In the genomic region with DNA sequence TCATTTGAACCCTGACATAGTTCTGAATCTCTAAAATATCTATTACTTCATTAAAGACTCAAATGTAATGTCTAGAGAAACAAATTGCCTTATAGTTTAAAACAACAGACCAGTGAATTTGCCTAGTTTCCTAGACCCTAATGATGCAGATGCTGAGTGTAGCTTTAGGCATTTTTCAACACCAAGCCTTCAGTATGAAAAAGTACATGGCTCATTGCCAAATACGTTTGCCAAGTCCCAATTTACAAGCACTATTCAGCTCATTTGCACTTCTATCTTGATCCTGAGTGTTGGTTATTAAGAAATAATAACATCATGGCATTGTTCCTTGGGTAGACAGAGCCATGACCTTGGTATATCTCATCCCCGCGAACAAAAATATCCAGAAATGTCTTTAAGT, we compare ENCODE assay signal across 16 cellular contexts. TPM values are rescaled to one million over a fixed set of nuclear protein-coding genes. Genes with fewer than 3 reads are reported as not detected.
A peak's percentile ranks its signal among the peaks of the same experiment; 100 is the strongest.
DNase-seq lines count a peak whose midpoint lies in the region; ATAC-seq and TF ChIP-seq lines count a peak whose summit lies in the region.
"Had no signal": no experiment of that assay in that cellular context is flagged by ENCODE, and none has a peak within 500 bp of the region (broad histone marks: within the 10 kb centered on the region; RNA-seq: fewer than 3 reads in every experiment).

No MANE protein-coding gene starts in this region.

- no peaks in the 10 kb centered on the region for H3K27me3 Mint-ChIP-seq in T-cell
- H3K27me3 Mint-ChIP-seq: activated CD4-positive, alpha-beta T cell treated with anti-CD3 and anti-CD28 coated beads, Interleukin-2, amount 10 ng/mL, durations not matched to agents 24 days and 14 days had no signal

- no peak overlapping the region for H3K4me3 Mint-ChIP-seq in T-cell
- H3K4me3 Mint-ChIP-seq: activated CD4-positive, alpha-beta T cell treated with anti-CD3 and anti-CD28 coated beads, Interleukin-2, amount 10 ng/mL, durations not matched to agents 24 days and 14 days had no signal

- no peak overlapping the region for H3K4me2 ChIP-seq in fibroblast of lung (ENCODE audit: extremely low read depth, insufficient read depth, low read length)

- POLR2A ChIA-PET in RWPE1 (lab: Yijun Ruan, JAX; ENCODE audit: low non-redundant PET) = no interaction called here
- POLR2A ChIA-PET in T-cell (lab: Charles Lee) = interaction anchor here in 1 of 2 donors (0.5 kb wide), 1 partner anchor 34 kb away, joined by 7 read pairs; no protein-coding TSS in a partner anchor

- H3K9ac ChIP-seq in fibroblast of lung (ENCODE audit: insufficient read depth, low read length) = no peak overlapping the region

- no peaks in the 10 kb centered on the region for H3K79me2 ChIP-seq in fibroblast of lung (ENCODE audit: control insufficient read depth, insufficient read depth, low read length)

- H3K4me3 ChIP-seq in left ventricle myocardium inferior (no peak overlapping the region), fibroblast of lung (replicated peaks in 1 of 4; ENCODE audit: control extremely low read depth in 1 of 4, insufficient read depth in 1 of 4, low read depth in 3 of 4, low read length in 4 of 4) (no peak overlapping the region)
- H3K4me3 ChIP-seq: cardiac muscle cell, HAP-1, psoas muscle had no signal

- no peak overlapping the region for H2AFZ ChIP-seq in fibroblast of lung (ENCODE audit: low read length)

- CTCF ChIA-PET in RWPE1 (lab: Yijun Ruan, JAX) = no interaction called here
- CTCF ChIA-PET in T-cell (lab: Charles Lee) = interaction anchor here in 1 of 2 donors (0.7 to 1.0 kb wide), 2 partner anchors 21 to 37 kb away, joined by 3 read pairs; no protein-coding TSS in a partner anchor

- no peaks in the 10 kb centered on the region for H3K36me3 Mint-ChIP-seq in T-cell

- H3K27ac ChIP-seq in left ventricle myocardium inferior (replicated peaks) = no peak overlapping the region
- no peak overlapping the region for H3K27ac ChIP-seq in RWPE1
- H3K27ac ChIP-seq in fibroblast of lung (ENCODE audit: insufficient read depth, low read length) = no peak overlapping the region
- H3K27ac ChIP-seq: cardiac muscle cell, psoas muscle had no signal

- intact Hi-C loops in left cardiac atrium (cut with DNase I) = loop anchor here in 1 of 2 donors (10.0 kb wide), 1 partner anchor 190 kb away; the partner anchor contains the start of gene SLC4A7
- intact Hi-C loops in left ventricle myocardium inferior (cut with micrococcal nuclease) = no loop called here

- TF ChIP-seq CTCF in left ventricle myocardium inferior (IDR thresholded peaks at IDR 0.05; ENCODE audit: borderline replicate concordance) (no peak), RWPE1 (conservative IDR thresholded peaks at IDR 0.05; ENCODE audit: low read depth) (no peak), fibroblast of lung (conservative IDR thresholded peaks at IDR 0.05 in 1 of 2, IDR thresholded peaks at IDR 0.05 in 1 of 2; ENCODE audit: low read depth in 1 of 2, low read length in 2 of 2) (no peak)

- H3K4me1 Mint-ChIP-seq in T-cell = peaks cover 0 to 6% (median 0%) of the 10 kb centered on the region in 3 donors

- H3K36me3 ChIP-seq in left ventricle myocardium inferior = no peaks in the 10 kb centered on the region
- H3K36me3 ChIP-seq in fibroblast of lung (ENCODE audit: control insufficient read depth, insufficient read depth, low read length) = no peaks in the 10 kb centered on the region
- H3K36me3 ChIP-seq: cardiac muscle cell, HAP-1 had no signal

- H3K9me3 Mint-ChIP-seq in T-cell = no peaks in the 10 kb centered on the region
- H3K9me3 Mint-ChIP-seq: activated CD4-positive, alpha-beta T cell treated with anti-CD3 and anti-CD28 coated beads, Interleukin-2, amount 10 ng/mL, durations not matched to agents 24 days and 14 days had no signal

- H3K4me1 ChIP-seq in left ventricle myocardium inferior = no peaks in the 10 kb centered on the region
- H3K4me1 ChIP-seq in fibroblast of lung (ENCODE audit: control insufficient read depth, extremely low read depth, insufficient read depth, low read length) = peaks cover 4% of the 10 kb centered on the region
- H3K4me1 ChIP-seq: psoas muscle had no signal

- H4K20me1 ChIP-seq in fibroblast of lung (ENCODE audit: control insufficient read depth, extremely low read depth, insufficient read depth, low read length) = no peaks in the 10 kb centered on the region

- ATAC-seq in left cardiac atrium (peak; percentile 24 to 29), T-cell (replicated peaks in 1 of 4) (no peak), HG03457 (IDR thresholded peaks at IDR 0.05; ENCODE audit: unreplicated experiment) (no peak)
- ATAC-seq: psoas muscle had no signal

- no peaks in the 10 kb centered on the region for H3K27me3 ChIP-seq in left ventricle myocardium inferior (ENCODE audit: low read depth)
- no peaks in the 10 kb centered on the region for H3K27me3 ChIP-seq in fibroblast of lung (ENCODE audit: control insufficient read depth, insufficient read depth, low read length)
- H3K27me3 ChIP-seq: cardiac muscle cell had no signal

- H3K27ac Mint-ChIP-seq in T-cell = no peak overlapping the region
- H3K27ac Mint-ChIP-seq: activated CD4-positive, alpha-beta T cell treated with anti-CD3 and anti-CD28 coated beads, Interleukin-2, amount 10 ng/mL, durations not matched to agents 24 days and 14 days had no signal

- H3K9me3 ChIP-seq in left ventricle myocardium inferior (replicated peaks) = no peaks in the 10 kb centered on the region
- H3K9me3 ChIP-seq in fibroblast of lung (ENCODE audit: control insufficient read depth, insufficient read depth, low read depth, low read length) = no peaks in the 10 kb centered on the region
- H3K9me3 ChIP-seq: HAP-1, psoas muscle had no signal

- no peak for DNase-seq in left cardiac atrium
- DNase-seq in left ventricle myocardium inferior = no peak
- DNase-seq in RWPE1 (ENCODE audit: low spot score) = peak; percentile 15
- peak; percentile 74 to 89 for DNase-seq in fibroblast of lung (ENCODE audit: low read depth in 2 of 2)
- no peak for DNase-seq in activated gamma-delta T cell treated with Interleukin-2 at 50 U/mL for 16 hours
- DNase-seq in T-cell = no peak
- no peak for DNase-seq in activated CD4-positive, alpha-beta T cell treated with anti-CD3 and anti-CD28 coated beads for 48 hours
- DNase-seq: activated CD4-positive, alpha-beta T cell treated with anti-CD3 and anti-CD28 coated beads, Interleukin-2, amount 10 ng/mL, durations not matched to agents 24 days and 14 days; AML-193; NCI-H187; psoas muscle; stimulated activated CD4-positive, alpha-beta T cell treated with anti-CD3 and anti-CD28 coated beads, Interleukin-4, amount 100 ng/mL, for 1 hour; stimulated activated naive CD4-positive, alpha-beta T cell treated with Interleukin-2 at 50 U/mL for 16 hours had no signal

RNA-seq across cellular contexts. Expression of gene EOMES, which starts 46.8 kb away (rescaled TPM):
- total RNA-seq in left cardiac atrium (under 1 TPM; 0.39 to 0.74 TPM), left ventricle myocardium inferior (0.14 TPM), fibroblast of lung (under 0.01 TPM in 1 of 2 replicates, not detected in the other), T-cell (10 to 100 TPM in 3 of 5 donors, 1 to 10 TPM in 2; 6.2 to 22.8 (median 14.4) TPM)
- polyA plus RNA-seq in fibroblast of lung = 0.01 TPM in 1 of 2 replicates, not detected in the other
- polyA plus RNA-seq in fibroblast of lung (2012) = not detected in 2 replicates
- not detected in 2 replicates for polyA minus RNA-seq in fibroblast of lung (ENCODE audit: low replicate concordance)
- total RNA-seq: cardiac muscle cell had no signal

Comparison
In these comparisons a context has a peak if more than half of its experiments do, and no peak if none do; other contexts are left out.
1. ATAC-seq: peak in left cardiac atrium (2 of 2); none in T-cell (0 of 4) and HG03457 (single experiment).
2. DNase-seq: peak in RWPE1 (single experiment) and fibroblast of lung (2 of 2); none in left cardiac atrium (single experiment), left ventricle myocardium inferior (single experiment), activated gamma-delta T cell treated with Interleukin-2 at 50 U/mL for 16 hours (single experiment), T-cell (0 of 34) and activated CD4-positive, alpha-beta T cell treated with anti-CD3 and anti-CD28 coated beads for 48 hours (single experiment).